9 cellular contexts compared by ENCODE assay signal in the genomic region with DNA sequence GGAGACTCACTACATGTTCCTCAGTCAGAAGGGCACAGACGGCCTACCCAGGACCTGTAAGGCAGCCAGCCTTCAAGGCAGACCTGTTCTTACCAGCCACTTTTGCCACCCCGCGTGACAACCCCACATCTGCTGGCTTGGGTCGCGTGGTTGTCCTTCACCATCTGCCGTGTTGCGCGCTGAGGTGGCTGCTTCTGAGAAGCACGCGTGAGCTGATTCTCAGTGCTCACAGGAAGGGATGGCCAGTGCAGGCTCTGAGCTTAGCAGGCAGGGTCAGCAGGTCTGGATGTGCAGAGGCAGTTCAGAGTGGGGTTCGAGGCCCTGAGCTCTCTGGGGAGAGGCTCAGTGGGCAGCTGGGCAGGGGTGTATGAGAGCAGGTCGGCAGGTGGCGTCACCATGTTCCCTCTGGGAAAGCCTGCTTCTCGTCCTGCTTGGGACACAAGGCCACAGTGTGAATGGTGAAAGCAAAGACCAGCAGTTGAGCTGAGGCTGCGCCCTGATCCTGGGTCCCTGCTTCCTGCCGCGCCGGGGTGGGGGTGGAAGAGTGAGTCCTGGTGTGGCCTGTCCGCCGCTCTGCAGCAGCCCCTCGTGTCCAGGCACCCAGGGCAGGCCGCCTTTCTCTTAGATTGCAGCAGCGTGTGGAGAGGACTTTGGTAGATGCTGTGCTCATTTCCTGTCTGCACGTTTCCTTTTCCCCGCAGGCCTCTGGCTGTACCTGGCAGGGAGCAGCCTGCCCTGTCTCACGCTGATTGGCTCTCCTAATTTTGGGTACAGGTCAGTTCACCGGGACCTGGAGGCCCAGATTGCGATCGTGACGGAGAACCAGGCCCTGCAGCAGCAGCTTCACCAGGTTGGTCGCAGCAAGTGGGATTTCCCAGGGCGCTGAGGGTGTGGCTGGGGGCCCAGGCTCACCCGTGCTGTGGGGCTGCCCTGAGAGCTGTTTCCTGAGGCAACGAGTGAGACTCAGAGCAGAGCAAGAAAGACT. TPM values are rescaled to one million over a fixed set of nuclear protein-coding genes. Genes with fewer than 3 reads are reported as not detected.
DNase-seq lines count a peak whose midpoint lies in the region; ATAC-seq and TF ChIP-seq lines count a peak whose summit lies in the region.
"Had no signal": no experiment of that assay in that cellular context is flagged by ENCODE, and none has a peak within 500 bp of the region (broad histone marks: within the 10 kb centered on the region; RNA-seq: fewer than 3 reads in every experiment).

No MANE protein-coding gene starts in this region.

- no peak for TF ChIP-seq CTCF in brain (conservative IDR thresholded peaks at IDR 0.05)

- peaks cover 4% of the 10 kb centered on the region for H3K27me3 Mint-ChIP-seq in brain

- peak overlapping the region; percentile 4 for H3K4me2 ChIP-seq in neuronal stem cell (ENCODE audit: insufficient read depth, low read length, poor library complexity, severe bottlenecking)

- peak overlapping the region; percentile 84 for H3K14ac ChIP-seq in neuronal stem cell (ENCODE audit: low read length)

- H3K4me1 ChIP-seq in neuronal stem cell (ENCODE audit: control insufficient read depth in 2 of 2, insufficient read depth in 1 of 2, low read depth in 1 of 2, low read length in 2 of 2) (no peaks in the 10 kb centered on the region), thymus (ENCODE audit: control insufficient read depth, insufficient read depth, low read length) (peaks cover 6% of the 10 kb centered on the region)

- no peak overlapping the region for H2AFZ ChIP-seq in neuronal stem cell (ENCODE audit: low read length)

- H3K27me3 ChIP-seq in neuronal stem cell (ENCODE audit: control insufficient read depth in 3 of 3, insufficient read depth in 3 of 3, low read depth in 1 of 3, low read length in 3 of 3) (no peaks in the 10 kb centered on the region), thymus (ENCODE audit: control insufficient read depth, insufficient read depth) (no peaks in the 10 kb centered on the region)

- H2BK12ac ChIP-seq in neuronal stem cell (ENCODE audit: low read length) = peak overlapping the region; percentile 63

- peak overlapping the region; percentile 10 for H3K23ac ChIP-seq in neuronal stem cell (ENCODE audit: low read depth, low read length, poor library complexity)

- H3K79me1 ChIP-seq in neuronal stem cell (ENCODE audit: low read depth, low read length) = peaks cover 20% of the 10 kb centered on the region

- H3K27ac Mint-ChIP-seq in brain = peak overlapping the region in 3 of 5 experiments; percentile 24 to 84 (median 74)

- no peak overlapping the region for H2AK5ac ChIP-seq in neuronal stem cell (ENCODE audit: low read depth, low read length)

- peak overlapping the region; percentile 44 for H3K18ac ChIP-seq in neuronal stem cell (ENCODE audit: low read length)

- no peaks in the 10 kb centered on the region for H3K36me3 Mint-ChIP-seq in brain

- H3K9me3 Mint-ChIP-seq in brain = no peaks in the 10 kb centered on the region

- no CpG with 5 or more reads among the region's 34 CpGs for WGBS in neuronal stem cell (ENCODE audit: extremely low coverage in 2 of 2, insufficient read length in 2 of 2, insufficient replicate concordance in 1 of 2), 2 donors
- 80% methylated on average over 34 of the region's 34 CpGs for WGBS in thymus

- no peak for ATAC-seq in HG02852 (IDR thresholded peaks at IDR 0.05; ENCODE audit: unreplicated experiment)

- H2BK120ac ChIP-seq in neuronal stem cell (ENCODE audit: low read depth, low read length) = no peak overlapping the region

- H3K9me3 ChIP-seq in neuronal stem cell (replicated peaks in 1 of 2; ENCODE audit: control insufficient read depth in 2 of 2, insufficient read depth in 1 of 2, low read depth in 1 of 2, low read length in 2 of 2) = peaks cover 0 to 1% of the 10 kb centered on the region in 2 donors
- peaks cover 2% of the 10 kb centered on the region for H3K9me3 ChIP-seq in thymus (ENCODE audit: control insufficient read depth)

- H3K4me3 ChIP-seq in neuronal stem cell (ENCODE audit: low read length in 2 of 2) (no peak overlapping the region), thymus (ENCODE audit: low read length) (no peak overlapping the region)

- no peak overlapping the region for H3K27ac ChIP-seq in neuronal stem cell (replicated peaks; ENCODE audit: low read length)
- H3K27ac ChIP-seq in thymus (ENCODE audit: low read depth) = peak overlapping the region; percentile 62

- H4K8ac ChIP-seq in neuronal stem cell (ENCODE audit: low read depth, low read length) = no peak overlapping the region

- H2BK5ac ChIP-seq in neuronal stem cell (ENCODE audit: low read length) = no peak overlapping the region

- peak; percentile 51 for DNase-seq in DMS53 (lab: John Stamatoyannopoulos, UW)
- DNase-seq in DMS53 treated with DMSO at 0.1 percent for 48 hours (lab: John Stamatoyannopoulos, UW; ENCODE audit: unreplicated experiment) = no peak
- DNase-seq in neuronal stem cell (ENCODE audit: low spot score) = no peak
- no peak for DNase-seq in GM03348 (ENCODE audit: low spot score)
- DNase-seq in GM19240 (ENCODE audit: insufficient read length, low spot score) = no peak
- DNase-seq: foreskin melanocyte had no signal

- H4K91ac ChIP-seq in neuronal stem cell (ENCODE audit: low read depth, low read length, poor library complexity) = no peak overlapping the region

- peaks cover 27% of the 10 kb centered on the region for H3K4me1 Mint-ChIP-seq in brain

- H3K4me3 Mint-ChIP-seq in brain = no peak overlapping the region

- H3K9ac ChIP-seq in neuronal stem cell (ENCODE audit: low read depth, low read length, poor library complexity) = peak overlapping the region; percentile 74

- H3K36me3 ChIP-seq in neuronal stem cell (replicated peaks in 1 of 2; ENCODE audit: control insufficient read depth in 2 of 2, insufficient read depth in 2 of 2, low read length in 2 of 2) = peaks cover 24 to 81% of the 10 kb centered on the region in 2 donors
- H3K36me3 ChIP-seq in thymus (ENCODE audit: control insufficient read depth, insufficient read depth) = peaks cover 82% of the 10 kb centered on the region

- peak overlapping the region; percentile 94 for H3K4ac ChIP-seq in neuronal stem cell (ENCODE audit: low read length)

- peak overlapping the region; percentile 33 for H2BK15ac ChIP-seq in neuronal stem cell (ENCODE audit: low read length)

RNA-seq across cellular contexts. Expression of a gene that starts 36.0 kb away (rescaled TPM):
- 33.6 TPM for polyA plus RNA-seq in brain (ENCODE audit: insufficient read depth, low read depth, low replicate concordance)
- polyA plus RNA-seq in neuronal stem cell (2013, experiment 1 of 2) = 28.6 TPM
- polyA plus RNA-seq in neuronal stem cell (2013, experiment 2 of 2) = 27.5 TPM
- polyA plus RNA-seq in thymus = 32.1 TPM

RNA-seq across cellular contexts. Expression of a gene that starts 54.6 kb away (rescaled TPM):
- polyA plus RNA-seq in brain (ENCODE audit: insufficient read depth, low read depth, low replicate concordance) (11.3 TPM), thymus (126 TPM)
- 17.8 TPM for polyA plus RNA-seq in neuronal stem cell (2013, experiment 1 of 2)
- polyA plus RNA-seq in neuronal stem cell (2013, experiment 2 of 2) = 18.2 TPM

Comparison
In these comparisons a context has a peak if more than half of its experiments do, and no peak if none do; other contexts are left out.
1. RNA of a gene that starts 54.6 kb away (polyA plus RNA-seq): 126 TPM in thymus (single experiment); 11.3 TPM in brain (single experiment); every median in the first group is over 10 times any median in the second.